Comparison of ENCODE assay signal across 26 cellular contexts in the genomic region with DNA sequence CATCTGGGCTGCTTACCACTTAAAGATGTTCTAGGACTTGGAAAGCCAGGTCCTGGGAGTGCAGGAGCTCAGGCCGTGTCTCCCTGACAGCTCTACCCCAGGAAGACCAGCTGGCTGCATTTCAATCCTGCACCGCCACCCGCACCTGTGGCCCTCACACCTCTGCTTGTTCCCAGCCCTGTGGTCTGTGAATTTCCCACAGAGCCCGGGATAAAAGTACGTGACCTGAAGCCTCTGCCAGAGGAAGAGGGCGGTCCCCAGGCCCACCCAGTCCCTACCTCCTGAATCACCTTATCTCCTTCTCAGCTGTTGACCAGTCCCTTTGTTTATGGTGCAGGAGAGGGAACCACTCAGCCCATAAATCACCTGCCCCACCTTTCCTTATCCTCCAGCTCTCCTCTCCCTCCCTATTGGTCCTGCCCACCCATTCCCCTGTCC. TPM values are rescaled to one million over a fixed set of nuclear protein-coding genes. Genes with fewer than 3 reads are reported as not detected.
DNase-seq lines count a peak whose midpoint lies in the region; ATAC-seq, FAIRE-seq and TF ChIP-seq lines count a peak whose summit lies in the region.
"Had no signal": no experiment of that assay in that cellular context is flagged by ENCODE, and none has a peak within 500 bp of the region (broad histone marks: within the 10 kb centered on the region; RNA-seq: fewer than 3 reads in every experiment).

No MANE protein-coding gene starts in this region.

- H3K36me3 ChIP-seq in right atrium auricular region (no peaks in the 10 kb centered on the region), mucosa of descending colon (ENCODE audit: low read depth) (no peaks in the 10 kb centered on the region)
- H3K36me3 ChIP-seq: BE2C, heart left ventricle, SJSA1, upper lobe of left lung had no signal

- TF ChIP-seq CTCF in right atrium auricular region (IDR thresholded peaks at IDR 0.05) (no peak), mucosa of descending colon (IDR thresholded peaks at IDR 0.05) (no peak)

- DNase-seq in right cardiac atrium (peak in 2 of 3 donors; percentile 11 to 30), right atrium auricular region (ENCODE audit: low spot score) (no peak), mucosa of descending colon (peak in 2 of 3 donors; percentile 45 to 52), urothelium cell line (ENCODE audit: low spot score) (no peak), activated T-cell treated with anti-CD3 and anti-CD28 coated beads for 4 hours (no peak)
- DNase-seq in activated CD8-positive, alpha-beta memory T cell treated with anti-CD3 and anti-CD28 coated beads, Interleukin-2, amount 50 U/mL, for 48 hours, result no peak
- DNase-seq: activated CD4-positive, alpha-beta T cell treated with anti-CD3 and anti-CD28 coated beads for 4 hours; activated naive CD8-positive, alpha-beta T cell treated with anti-CD3 and anti-CD28 coated beads for 36 hours; BE2C; DMS79 treated with DMSO at 0.1 percent for 48 hours; HCEC 1CT; heart left ventricle; MM.1S; NCI-H1436; NCI-H524 treated with DMSO at 0.1 percent for 48 hours; stimulated activated CD4-positive, alpha-beta T cell treated with anti-CD3 and anti-CD28 coated beads, Interleukin-12 subunit alpha, Interleukin-12 subunit beta, amount 100 ng/mL, for 4 hours; upper lobe of left lung had no signal

- H3K4me1 ChIP-seq in right cardiac atrium (ENCODE audit: control insufficient read depth, insufficient read depth, low read length) (no peaks in the 10 kb centered on the region), right atrium auricular region (peaks cover 0 to 4% of the 10 kb centered on the region in 2 donors), mucosa of descending colon (ENCODE audit: low read depth) (peaks cover 3% of the 10 kb centered on the region)
- H3K4me1 ChIP-seq: A549, BE2C had no signal

- 73% methylated on average over 6 of the region's 6 CpGs for WGBS in right cardiac atrium

- H3K4me3 ChIP-seq in right cardiac atrium (ENCODE audit: low read length) (no peak overlapping the region), right atrium auricular region (no peak overlapping the region), mucosa of descending colon (no peak overlapping the region)
- H3K4me3 ChIP-seq: A549, GM12878, heart left ventricle, SJSA1, upper lobe of left lung had no signal

- H3K9me3 ChIP-seq in right cardiac atrium (ENCODE audit: control insufficient read depth, low read length) (no peaks in the 10 kb centered on the region), right atrium auricular region (no peaks in the 10 kb centered on the region), mucosa of descending colon (no peaks in the 10 kb centered on the region)
- H3K9me3 ChIP-seq: A549, BE2C, heart left ventricle, SJSA1, upper lobe of left lung had no signal

- intact Hi-C loops in right cardiac atrium (cut with DNase I) (no loop called here), mucosa of descending colon (cut with DNase I, micrococcal nuclease) (loop anchor here in 1 of 2 donors (5.0 to 10.0 kb wide), 2 partner anchors 46 to 223 kb away; partner anchors contain the start of genes HECTD3 and UROD)

- FAIRE-seq in urothelium cell line (lab: Jason Lieb, UNC), result peak; percentile 56
- FAIRE-seq: A549, astrocyte, GM12878 had no signal

- ATAC-seq in right cardiac atrium, result no peak
- peak; percentile 81 for ATAC-seq in mucosa of descending colon
- ATAC-seq: A549; activated T-helper 17 cell treated with anti-CD3 and anti-CD28 coated beads, Interleukin-2, amount 50 U/mL, for 72 hours; GM12878; heart left ventricle; left lobe of liver had no signal

- H3K27me3 ChIP-seq in right cardiac atrium (ENCODE audit: control insufficient read depth, insufficient read depth) (no peaks in the 10 kb centered on the region), right atrium auricular region (no peaks in the 10 kb centered on the region)
- H3K27me3 ChIP-seq: BE2C, heart left ventricle, SJSA1, upper lobe of left lung had no signal

- no peak overlapping the region for H3K27ac ChIP-seq in right cardiac atrium (ENCODE audit: low read length)
- no peak overlapping the region for H3K27ac ChIP-seq in right atrium auricular region
- H3K27ac ChIP-seq: A549, epithelial cell of prostate, heart left ventricle, SJSA1, upper lobe of left lung had no signal

RNA-seq across cellular contexts. Expression of gene BEST4, which starts 3.4 kb away (rescaled TPM):
- total RNA-seq in right cardiac atrium (under 1 TPM; 0.14 to 0.28 (median 0.22) TPM), right atrium auricular region (not detected), mucosa of descending colon (100 to 1,000 TPM in 1 of 3 donors, 10 to 100 TPM in 2; 35.1 to 179 (median 94.0) TPM)
- polyA plus RNA-seq in right cardiac atrium, result 0.18 TPM
- total RNA-seq: astrocyte, SJSA1 had no signal

RNA-seq across cellular contexts. Expression of gene PLK3, which starts 8.8 kb away (rescaled TPM):
- total RNA-seq in right cardiac atrium (10 to 100 TPM in 1 of 4 donors, 1 to 10 TPM in 3; 6.0 to 11.4 (median 8.2) TPM), right atrium auricular region (10 to 100 TPM in 1 of 2 donors, 1 to 10 TPM in 1; 9.1 to 10.8 TPM), mucosa of descending colon (10 to 100 TPM in 2 of 3 donors, 1 to 10 TPM in 1; 6.4 to 14.5 (median 12.0) TPM)
- 11.0 TPM for polyA plus RNA-seq in right cardiac atrium

RNA-seq across cellular contexts. Expression of gene DYNLT4, which starts 15.8 kb away (rescaled TPM):
- total RNA-seq in right cardiac atrium (under 1 TPM in 3 of 4 donors, not detected in 1; 0.44 to 0.74 (median 0.47) TPM), right atrium auricular region (1 to 10 TPM in 1 of 2 donors, not detected in 1; 2.4 TPM), mucosa of descending colon (1 to 10 TPM in 1 of 3 donors, under 1 TPM in 1, not detected in 1; 0.67 to 1.6 TPM)
- polyA plus RNA-seq in right cardiac atrium, result 1.1 TPM
- total RNA-seq: mucosa of gallbladder, neural crest cell, SJSA1 had no signal

RNA-seq across cellular contexts. Expression of gene RPS8, which starts 16.0 kb away (rescaled TPM):
- 1,000 to 10,000 TPM in 1 of 4 donors, 100 to 1,000 TPM in 3; 848 to 1,081 (median 910) TPM for total RNA-seq in right cardiac atrium
- 1,144 TPM for polyA plus RNA-seq in right cardiac atrium
- total RNA-seq in right atrium auricular region, result 1,000 to 10,000 TPM; 1,080 to 1,461 TPM
- 1,000 to 10,000 TPM; 1,308 to 1,364 (median 1,337) TPM for total RNA-seq in mucosa of descending colon

RNA-seq across cellular contexts. Expression of gene BTBD19, which starts 16.9 kb away (rescaled TPM):
- total RNA-seq in right cardiac atrium, result 1 to 10 TPM; 5.1 to 8.8 (median 5.7) TPM
- polyA plus RNA-seq in right cardiac atrium, result 6.4 TPM
- total RNA-seq in right atrium auricular region, result 1 to 10 TPM; 1.8 to 5.6 TPM
- total RNA-seq in mucosa of descending colon, result 1 to 10 TPM; 2.8 to 4.4 (median 3.2) TPM

Comparison
In these comparisons a context has a peak if more than half of its experiments do, and no peak if none do; other contexts are left out.
1. DNase-seq: peak in right cardiac atrium (2 of 3) and mucosa of descending colon (2 of 3); none in right atrium auricular region (single experiment), urothelium cell line (single experiment), activated CD8-positive, alpha-beta memory T cell treated with anti-CD3 and anti-CD28 coated beads, Interleukin-2, amount 50 U/mL, for 48 hours (single experiment) and activated T-cell treated with anti-CD3 and anti-CD28 coated beads for 4 hours (single experiment).
2. RNA of gene BEST4, which starts 3.4 kb away (total RNA-seq): 35.1 to 179 TPM in mucosa of descending colon; 0.14 to 0.28 TPM in right cardiac atrium and not detected in right atrium auricular region; every median in the first group is over 10 times any median in the second.